13 cellular contexts compared by ENCODE assay signal in genomic region chr6:157228421-157229218, GRCh38.
DNase-seq lines count a peak whose midpoint lies in the region; ATAC-seq, FAIRE-seq and TF ChIP-seq lines count a peak whose summit lies in the region.
"Had no signal": no experiment of that assay in that cellular context is flagged by ENCODE, and none has a peak within 500 bp of the region (broad histone marks: within the 10 kb centered on the region; RNA-seq: fewer than 3 reads in every experiment).

No MANE protein-coding gene starts in this region.

- no peak for ATAC-seq in HG03175 (IDR thresholded peaks at IDR 0.05; ENCODE audit: unreplicated experiment)
- ATAC-seq in GM18868 (IDR thresholded peaks at IDR 0.05; ENCODE audit: unreplicated experiment) = no peak

- H3K27ac ChIP-seq in BLaER1 (no peak overlapping the region), endodermal cell (ENCODE audit: low read depth, low read length) (peak overlapping the region; percentile 67)
- H3K27ac ChIP-seq: HL-60 had no signal

- no peaks in the 10 kb centered on the region for H4K20me1 ChIP-seq in BLaER1

- H3K4me1 Mint-ChIP-seq in endodermal cell = peaks cover 14% of the 10 kb centered on the region

- H3K36me3 Mint-ChIP-seq in endodermal cell (ENCODE audit: low read depth) = no peaks in the 10 kb centered on the region
- H3K36me3 Mint-ChIP-seq: activated naive CD8-positive, alpha-beta T cell treated with anti-CD3 and anti-CD28 coated beads for 36 hours had no signal

- no peak overlapping the region for H3K27ac Mint-ChIP-seq in endodermal cell
- H3K27ac Mint-ChIP-seq: activated B cell treated with CpG ODN at 0.5 μM for 24 hours; activated naive CD8-positive, alpha-beta T cell treated with anti-CD3 and anti-CD28 coated beads for 36 hours had no signal

- H3K9me3 ChIP-seq in BLaER1 (no peaks in the 10 kb centered on the region), endodermal cell (ENCODE audit: control insufficient read depth, low read length) (no peaks in the 10 kb centered on the region)
- H3K9me3 ChIP-seq: Caco-2, HAP-1 had no signal

- no peaks in the 10 kb centered on the region for H3K9me3 Mint-ChIP-seq in endodermal cell
- H3K9me3 Mint-ChIP-seq: activated B cell treated with CpG ODN at 0.5 μM for 24 hours; activated naive CD8-positive, alpha-beta T cell treated with anti-CD3 and anti-CD28 coated beads for 36 hours had no signal

- peak overlapping the region; percentile 62 for H3K4me2 ChIP-seq in BLaER1

- no peaks in the 10 kb centered on the region for H3K36me3 ChIP-seq in BLaER1
- no peaks in the 10 kb centered on the region for H3K36me3 ChIP-seq in H7 (replicated peaks; ENCODE audit: control insufficient read depth, insufficient read depth, low read length)
- no peaks in the 10 kb centered on the region for H3K36me3 ChIP-seq in endodermal cell (ENCODE audit: control insufficient read depth, insufficient read depth, low read length)
- H3K36me3 ChIP-seq: HAP-1 had no signal

- FAIRE-seq in frontal cortex (lab: Jason Lieb, UNC) = no peak

- H3K4me1 ChIP-seq in BLaER1 (peaks cover 57% of the 10 kb centered on the region), endodermal cell (ENCODE audit: control insufficient read depth, insufficient read depth, low read length) (no peaks in the 10 kb centered on the region)
- H3K4me1 ChIP-seq: Caco-2, HAP-1 had no signal

- 86 to 88% methylated on average over 19 to 25 of the region's 25 CpGs for WGBS in endodermal cell (ENCODE audit: insufficient coverage in 1 of 2, insufficient read length in 1 of 2), 2 experiments

- DNase-seq in H7 = peak; percentile 66
- peak; percentile 91 for DNase-seq in NCI-H2227 (lab: John Stamatoyannopoulos, UW; ENCODE audit: unreplicated experiment)
- peak; percentile 57 for DNase-seq in endodermal cell
- DNase-seq in activated effector memory CD4-positive, alpha-beta T cell treated with Interleukin-2 at 50 U/mL for 16 hours = no peak
- no peak for DNase-seq in frontal cortex (ENCODE audit: low spot score in 2 of 2)
- DNase-seq: activated B cell treated with CpG ODN at 0.5 μM for 24 hours; activated naive CD8-positive, alpha-beta T cell treated with anti-CD3 and anti-CD28 coated beads for 36 hours; Caco-2 had no signal

- H3K4me3 ChIP-seq in BLaER1 (no peak overlapping the region), H7 (ENCODE audit: insufficient read depth, low read depth, low read length) (no peak overlapping the region), endodermal cell (ENCODE audit: low read length) (no peak overlapping the region)
- H3K4me3 ChIP-seq: HAP-1 had no signal

- peaks cover 18% of the 10 kb centered on the region for H3K27me3 Mint-ChIP-seq in endodermal cell (ENCODE audit: insufficient read depth)

- H3K4me3 Mint-ChIP-seq in endodermal cell = no peak overlapping the region
- H3K4me3 Mint-ChIP-seq: activated B cell treated with CpG ODN at 0.5 μM for 24 hours; activated naive CD8-positive, alpha-beta T cell treated with anti-CD3 and anti-CD28 coated beads for 36 hours had no signal

- no peak for TF ChIP-seq CTCF in endodermal cell (conservative IDR thresholded peaks at IDR 0.05)

- no peak overlapping the region for H3K9ac ChIP-seq in BLaER1
- H3K9ac ChIP-seq in endodermal cell (ENCODE audit: extremely low read depth, low read length, poor library complexity, severe bottlenecking) = no peak overlapping the region

- peaks cover 15% of the 10 kb centered on the region for H3K27me3 ChIP-seq in BLaER1
- peaks cover under 1% of the 10 kb centered on the region; the same call in 1 of the 2 replicates for H3K27me3 ChIP-seq in H7 (ENCODE audit: control insufficient read depth, insufficient read depth, low read length)
- peaks cover 15% of the 10 kb centered on the region for H3K27me3 ChIP-seq in endodermal cell (ENCODE audit: control insufficient read depth, insufficient read depth, low read length, poor library complexity, severe bottlenecking)

Comparison
In these comparisons a context has a peak if more than half of its experiments do, and no peak if none do; other contexts are left out.
1. DNase-seq: peak in H7 (single experiment), NCI-H2227 (single experiment) and endodermal cell (single experiment); none in activated effector memory CD4-positive, alpha-beta T cell treated with Interleukin-2 at 50 U/mL for 16 hours (single experiment) and frontal cortex (0 of 2).